In genomic region chr19:58154679-58155648, GRCh38 we compare ENCODE assay signal across 8 cellular contexts. TPM values are rescaled to one million over a fixed set of nuclear protein-coding genes. Genes with fewer than 3 reads are reported as not detected.
DNase-seq lines count a peak whose midpoint lies in the region; ATAC-seq and TF ChIP-seq lines count a peak whose summit lies in the region.

No MANE protein-coding gene starts in this region.

- H3K36me3 ChIP-seq in KMS-11 (ENCODE audit: insufficient read depth) = no peaks in the 10 kb centered on the region

- H3K4me2 ChIP-seq in KMS-11 = peak overlapping the region; percentile 17; the same call in 1 of the 2 replicates

- H3K27ac ChIP-seq in KMS-11 = no peak overlapping the region

- peak overlapping the region; percentile 50 to 86 for H3K27ac Mint-ChIP-seq in activated naive CD4-positive, alpha-beta T cell treated with anti-CD3 and anti-CD28 coated beads, Interleukin-2, amount 50 U/mL, for 72 hours

- H2AFZ ChIP-seq in KMS-11 (ENCODE audit: low read depth) = peak overlapping the region; percentile 67

- no peaks in the 10 kb centered on the region for H4K20me1 ChIP-seq in KMS-11 (ENCODE audit: insufficient read depth)

- H3K79me2 ChIP-seq in KMS-11 (ENCODE audit: insufficient read depth, low read depth) = no peaks in the 10 kb centered on the region

- in situ Hi-C loops in SK-MEL-5 (cut with HindIII; ENCODE audit: low pct_unique_long_range_greater_than_20kb, low sequenced_read_pairs) = no loop called here

- H3K36me3 Mint-ChIP-seq in activated naive CD4-positive, alpha-beta T cell treated with anti-CD3 and anti-CD28 coated beads, Interleukin-2, amount 50 U/mL, for 72 hours = peaks cover 20 to 38% of the 10 kb centered on the region in 2 donors

- no peaks in the 10 kb centered on the region for H3K27me3 ChIP-seq in KMS-11 (ENCODE audit: insufficient read depth, low read depth)

- peaks cover 5% of the 10 kb centered on the region for H3K4me1 ChIP-seq in KMS-11 (ENCODE audit: low read depth, poor library complexity, severe bottlenecking)

- ATAC-seq in GM21528 (IDR thresholded peaks at IDR 0.05; ENCODE audit: low FRiP score, unreplicated experiment) = peak; percentile 62
- ATAC-seq in activated naive CD4-positive, alpha-beta T cell treated with anti-CD3 and anti-CD28 coated beads, Interleukin-2, amount 50 U/mL, for 72 hours = peak; percentile 83 to 88

- H3K4me3 ChIP-seq in KMS-11 (IDR thresholded peaks at IDR 0.05; ENCODE audit: insufficient read depth, low read depth, low read length) = no peak overlapping the region

- TF ChIP-seq CTCF in KMS-11 (conservative IDR thresholded peaks at IDR 0.05; ENCODE audit: low read depth, low read length) = peak; percentile 70

- DNase-seq in DMS53 (lab: John Stamatoyannopoulos, UW) (peak; percentile 96), SK-MEL-5 (ENCODE audit: low read depth, low spot score) (peak; percentile 90), glomerular endothelial cell (ENCODE audit: extremely low read depth, low read depth, low spot score) (peak; percentile 64), nucleus accumbens (lab: John Stamatoyannopoulos, UW) (peak in 55 of 56 donors; percentile 38 to 99 (median 91)), superior temporal gyrus (ENCODE audit: extremely low spot score) (peak; percentile 96)
- DNase-seq in activated naive CD4-positive, alpha-beta T cell treated with anti-CD3 and anti-CD28 coated beads, Interleukin-2, amount 50 U/mL, for 72 hours (ENCODE audit: low spot score in 2 of 2) = peak; percentile 98 to 100

- no peak overlapping the region for H3K9ac ChIP-seq in KMS-11

- peaks cover 6 to 16% of the 10 kb centered on the region in 2 donors for H3K9me3 Mint-ChIP-seq in activated naive CD4-positive, alpha-beta T cell treated with anti-CD3 and anti-CD28 coated beads, Interleukin-2, amount 50 U/mL, for 72 hours

RNA-seq across cellular contexts. Expression of gene ZNF329, which starts 4.4 kb away (rescaled TPM):
- 9.3 and 10.7 TPM in 2 replicates for total RNA-seq in SK-MEL-5 (2014; rRNA removed; shearing (Covaris generic))
- 3.9 and 4.1 TPM in 2 replicates for polyA plus RNA-seq in SK-MEL-5 (2015; cell fraction: cytosol; rRNA removed)
- 5.6 and 5.8 TPM in 2 replicates for polyA plus RNA-seq in SK-MEL-5 (2015; cell fraction: nucleus; rRNA removed)
- total RNA-seq in activated naive CD4-positive, alpha-beta T cell treated with anti-CD3 and anti-CD28 coated beads, Interleukin-2, amount 50 U/mL, for 72 hours = 1 to 10 TPM; 3.6 to 8.1 TPM
- 8.5 and 11.7 TPM in 2 replicates for total RNA-seq in glomerular endothelial cell

RNA-seq across cellular contexts. Expression of gene ZNF274, which starts 27.9 kb away (rescaled TPM):
- total RNA-seq in SK-MEL-5 (2014; rRNA removed; shearing (Covaris generic)) = 11.9 and 14.3 TPM in 2 replicates
- 10.9 and 18.7 TPM in 2 replicates for polyA plus RNA-seq in SK-MEL-5 (2015; cell fraction: cytosol; rRNA removed)
- 24.0 and 28.1 TPM in 2 replicates for polyA plus RNA-seq in SK-MEL-5 (2015; cell fraction: nucleus; rRNA removed)
- 10 to 100 TPM; 19.8 to 34.1 TPM for total RNA-seq in activated naive CD4-positive, alpha-beta T cell treated with anti-CD3 and anti-CD28 coated beads, Interleukin-2, amount 50 U/mL, for 72 hours
- 20.6 and 33.3 TPM in 2 replicates for total RNA-seq in glomerular endothelial cell

RNA-seq across cellular contexts. Expression of gene ZSCAN18, which starts 56.9 kb away (rescaled TPM):
- total RNA-seq in SK-MEL-5 (2014; rRNA removed; shearing (Covaris generic)) = 2.8 and 3.6 TPM in 2 replicates
- polyA plus RNA-seq in SK-MEL-5 (2015; cell fraction: cytosol; rRNA removed) = 6.1 and 7.7 TPM in 2 replicates
- polyA plus RNA-seq in SK-MEL-5 (2015; cell fraction: nucleus; rRNA removed) = 11.6 and 18.5 TPM in 2 replicates
- total RNA-seq in activated naive CD4-positive, alpha-beta T cell treated with anti-CD3 and anti-CD28 coated beads, Interleukin-2, amount 50 U/mL, for 72 hours = 10 to 100 TPM; 22.8 to 25.6 TPM
- total RNA-seq in glomerular endothelial cell = 41.4 and 54.5 TPM in 2 replicates
